1 cellular context compared by ENCODE assay signal in genomic region chr1:19068639-19069276, GRCh38.
TF ChIP-seq lines count a peak whose summit lies in the region.

No MANE protein-coding gene starts in this region.

TF ChIP-seq in WTC11, 78 proteins besides CTCF, POLR2A, EP300 and RAD21 (continued from another document):
- TF ChIP-seq, protein P1, sequence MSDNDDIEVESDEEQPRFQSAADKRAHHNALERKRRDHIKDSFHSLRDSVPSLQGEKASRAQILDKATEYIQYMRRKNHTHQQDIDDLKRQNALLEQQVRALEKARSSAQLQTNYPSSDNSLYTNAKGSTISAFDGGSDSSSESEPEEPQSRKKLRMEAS (CRISPR knock-in tag; IDR thresholded peaks at IDR 0.05): no peak
